Comparison of ENCODE assay signal across 16 cellular contexts in genomic region chr11:47106839-47107520, GRCh38.
DNase-seq lines count a peak whose midpoint lies in the region; ATAC-seq and TF ChIP-seq lines count a peak whose summit lies in the region.
"Had no signal": no experiment of that assay in that cellular context is flagged by ENCODE, and none has a peak within 500 bp of the region (broad histone marks: within the 10 kb centered on the region; RNA-seq: fewer than 3 reads in every experiment).

No MANE protein-coding gene starts in this region.

- no peaks in the 10 kb centered on the region for H3K9me3 ChIP-seq in colonic mucosa
- H3K9me3 ChIP-seq: mucosa of descending colon, prostate gland had no signal

- H3K36me3 ChIP-seq in colonic mucosa, result no peaks in the 10 kb centered on the region
- H3K36me3 ChIP-seq: prostate gland had no signal

- ATAC-seq in GM18502 (IDR thresholded peaks at IDR 0.05; ENCODE audit: poor library complexity, unreplicated experiment), result no peak
- ATAC-seq in HG03378 (IDR thresholded peaks at IDR 0.05; ENCODE audit: unreplicated experiment), result no peak
- no peak for ATAC-seq in HG02798 (IDR thresholded peaks at IDR 0.05; ENCODE audit: poor library complexity, unreplicated experiment)

- no peak overlapping the region for H3K9ac ChIP-seq in colonic mucosa (ENCODE audit: low read depth in 2 of 2, low read length in 2 of 2)

- no peak overlapping the region for H3K4me3 ChIP-seq in colonic mucosa
- H3K4me3 ChIP-seq: coronary artery, mucosa of descending colon, prostate gland had no signal

- H3K27me3 ChIP-seq in colonic mucosa, result no peaks in the 10 kb centered on the region

- no peak for TF ChIP-seq CTCF in colonic mucosa (IDR thresholded peaks at IDR 0.05)

- H3K27ac ChIP-seq in colonic mucosa, result no peak overlapping the region
- H3K27ac ChIP-seq: coronary artery, prostate gland had no signal

- DNase-seq in NCI-H748 (lab: John Stamatoyannopoulos, UW; ENCODE audit: unreplicated experiment), result peak; percentile 79
- no peak for DNase-seq in NCI-H748 treated with DMSO at 0.1 percent for 48 hours (lab: John Stamatoyannopoulos, UW)
- peak in 52 of 58 donors; percentile 11 to 90 (median 64) for DNase-seq in anterior cingulate cortex (lab: John Stamatoyannopoulos, UW)
- peak; percentile 39 for DNase-seq in middle frontal gyrus (ENCODE audit: extremely low spot score, low spot score)
- DNase-seq in colonic mucosa, result no peak
- DNase-seq: activated CD4-positive, alpha-beta T cell treated with anti-CD3 and anti-CD28 coated beads, Interleukin-2, amount 50 U/mL, for 48 hours; erythroblast; islet precursor cell; Kasumi-1; mucosa of descending colon; NCI-H2107 had no signal

- intact Hi-C loops in colonic mucosa (cut with DNase I), result no loop called here

- H3K4me1 ChIP-seq in colonic mucosa, result no peaks in the 10 kb centered on the region
- H3K4me1 ChIP-seq: prostate gland had no signal

Comparison
In these comparisons a context has a peak if more than half of its experiments do, and no peak if none do; other contexts are left out.
1. DNase-seq: peak in NCI-H748 (single experiment), anterior cingulate cortex (52 of 58) and middle frontal gyrus (single experiment); none in NCI-H748 treated with DMSO at 0.1 percent for 48 hours (single experiment) and colonic mucosa (single experiment).